In the genomic region with DNA sequence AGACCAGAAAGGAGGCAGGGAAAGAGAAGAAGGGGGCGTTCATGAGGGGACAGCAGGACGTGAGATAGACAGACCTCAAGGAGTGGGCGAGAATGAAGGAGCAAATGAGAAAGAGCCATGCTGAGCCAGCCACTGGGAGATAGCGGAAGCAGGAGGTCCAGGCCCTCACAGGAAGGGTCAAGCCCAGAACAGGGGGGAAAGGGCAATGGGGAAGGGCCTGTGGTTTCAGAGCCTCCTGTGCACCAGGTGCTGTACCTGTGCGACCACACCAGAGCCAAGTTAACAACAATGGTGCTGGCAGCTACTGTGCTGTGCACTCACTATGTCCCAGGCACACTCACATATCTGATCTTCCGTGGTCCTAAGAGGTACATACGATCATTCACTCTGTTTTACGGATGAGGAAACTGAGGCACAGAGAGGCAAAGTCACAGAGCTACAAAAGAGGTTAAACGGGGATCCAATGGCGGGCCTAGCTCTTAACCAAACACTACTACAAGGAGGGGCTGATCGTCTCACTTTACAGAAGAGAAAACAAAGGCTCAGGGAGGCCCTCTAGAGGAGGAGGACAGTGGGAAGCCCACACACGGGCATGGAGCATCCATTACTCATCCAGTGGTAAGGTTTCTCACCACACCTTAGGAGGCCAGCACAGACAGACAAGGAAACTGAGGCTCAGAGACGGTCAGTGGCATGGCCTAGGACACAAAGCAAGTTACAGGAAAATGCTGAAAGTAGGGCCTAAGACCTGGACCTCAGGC, we compare ENCODE assay signal across 11 cellular contexts.
A peak's percentile ranks its signal among the peaks of the same experiment; 100 is the strongest.
DNase-seq lines count a peak whose midpoint lies in the region; ATAC-seq, FAIRE-seq and TF ChIP-seq lines count a peak whose summit lies in the region.
"Had no signal": no experiment of that assay in that cellular context is flagged by ENCODE, and none has a peak within 500 bp of the region (broad histone marks: within the 10 kb centered on the region; RNA-seq: fewer than 3 reads in every experiment).

No MANE protein-coding gene starts in this region.

- H3K9ac ChIP-seq in HCT116 (ENCODE audit: low read length): no peak overlapping the region
- no peak overlapping the region for H3K9ac ChIP-seq in endodermal cell (ENCODE audit: extremely low read depth, low read length, poor library complexity, severe bottlenecking)

- H3K9me3 ChIP-seq in HCT116 (ENCODE audit: control insufficient read depth in 1 of 2, insufficient read depth in 1 of 2, low read depth in 1 of 2, low read length in 2 of 2) (no peaks in the 10 kb centered on the region), endodermal cell (ENCODE audit: control insufficient read depth, low read length) (no peaks in the 10 kb centered on the region)

- H4K20me1 ChIP-seq in HCT116 (ENCODE audit: insufficient read depth): no peaks in the 10 kb centered on the region

- intact Hi-C loops in HCT116 (cut with micrococcal nuclease): no loop called here

- peaks cover 53% of the 10 kb centered on the region for H3K36me3 Mint-ChIP-seq in endodermal cell (ENCODE audit: low read depth)
- peaks cover 100% of the 10 kb centered on the region for H3K36me3 Mint-ChIP-seq in stimulated activated effector memory CD8-positive, alpha-beta T cell treated with anti-CD3 and anti-CD28 coated beads, Interleukin-12 subunit alpha, Interleukin-12 subunit beta, amount 100 ng/mL, for 72 hours

- peak overlapping the region; percentile 31 for H3K4me2 ChIP-seq in HCT116 (ENCODE audit: low read length)

- H3K4me1 ChIP-seq in HCT116 (ENCODE audit: control insufficient read depth in 1 of 2, insufficient read depth in 2 of 2, low read length in 2 of 2): peaks cover 15% of the 10 kb centered on the region in 2 experiments
- no peaks in the 10 kb centered on the region for H3K4me1 ChIP-seq in endodermal cell (ENCODE audit: control insufficient read depth, insufficient read depth, low read length)

- H3K27ac ChIP-seq in HCT116 (ENCODE audit: low read depth, low read length) (0 out of 2 replicates have a peak overlapping the region, but pooled peaks have one; percentile 45), endodermal cell (ENCODE audit: low read depth, low read length) (no peak overlapping the region)

- no peak for FAIRE-seq in frontal cortex (lab: Jason Lieb, UNC)
- FAIRE-seq: endometrium had no signal

- H3K79me2 ChIP-seq in HCT116 (ENCODE audit: insufficient read depth, low read length): no peaks in the 10 kb centered on the region

- no TSS peak for BruUV-seq in HCT116 (replicated peaks; lab: Mats Ljungman, UMichigan)

- POLR2A ChIA-PET in HCT116 (lab: Charles Lee): no interaction called here

- no peak for TF ChIP-seq POLR2A in HCT116 (IDR thresholded peaks at IDR 0.05; ENCODE audit: borderline replicate concordance, extremely low read depth, insufficient read depth, insufficient read length)

- ATAC-seq in HCT116: peak; percentile 47; the same call in 1 of the 2 replicates
- ATAC-seq in stimulated activated effector memory CD8-positive, alpha-beta T cell treated with anti-CD3 and anti-CD28 coated beads, Interleukin-12 subunit alpha, Interleukin-12 subunit beta, amount 100 ng/mL, for 72 hours: peak; percentile 55

- H3K36me3 ChIP-seq in HCT116 (ENCODE audit: control insufficient read depth in 1 of 2, insufficient read depth in 2 of 2, low read length in 2 of 2): no peaks in the 10 kb centered on the region
- H3K36me3 ChIP-seq in endodermal cell (ENCODE audit: control insufficient read depth, insufficient read depth, low read length): peaks cover 62% of the 10 kb centered on the region

- H2AFZ ChIP-seq in HCT116 (ENCODE audit: low read depth, low read length, poor library complexity, severe bottlenecking): no peak overlapping the region

- CTCF ChIA-PET in HCT116 (lab: Charles Lee): interaction anchor here (1.0 kb wide), 1 partner anchor 41 kb away, joined by 6 read pairs; no protein-coding TSS in a partner anchor

- H3K9me3 Mint-ChIP-seq in endodermal cell: no peaks in the 10 kb centered on the region
- H3K9me3 Mint-ChIP-seq in stimulated activated effector memory CD8-positive, alpha-beta T cell treated with anti-CD3 and anti-CD28 coated beads, Interleukin-12 subunit alpha, Interleukin-12 subunit beta, amount 100 ng/mL, for 72 hours: no peaks in the 10 kb centered on the region

- H3K27me3 ChIP-seq in HCT116 (ENCODE audit: insufficient read depth, low read length) (no peaks in the 10 kb centered on the region), endodermal cell (ENCODE audit: control insufficient read depth, insufficient read depth, low read length, poor library complexity, severe bottlenecking) (no peaks in the 10 kb centered on the region)

- H3K27me3 Mint-ChIP-seq in endodermal cell (ENCODE audit: insufficient read depth): no peaks in the 10 kb centered on the region

- DNase-seq in HCT116 (ENCODE audit: low read depth, low spot score): no peak
- DNase-seq in SK-MEL-5 (ENCODE audit: low read depth, low spot score): peak; percentile 62
- DNase-seq in endodermal cell: peak; percentile 66
- DNase-seq in stimulated activated effector memory CD8-positive, alpha-beta T cell treated with anti-CD3 and anti-CD28 coated beads, Interleukin-12 subunit alpha, Interleukin-12 subunit beta, amount 100 ng/mL, for 72 hours (ENCODE audit: low spot score in 2 of 2): no peak
- no peak for DNase-seq in NCI-H748 treated with DMSO at 0.1 percent for 48 hours (lab: John Stamatoyannopoulos, UW)
- DNase-seq in KBM-7: no peak
- no peak for DNase-seq in frontal cortex (ENCODE audit: low spot score in 2 of 2)
- DNase-seq: NCI-H1417 treated with DMSO at 0.1 percent for 48 hours; stimulated activated naive CD8-positive, alpha-beta T cell treated with anti-CD3 and anti-CD28 coated beads, Interleukin-15, Interleukin-2, amounts not matched to agents 100 U/mL and 50 U/mL, for 24 hours had no signal

- H3K4me1 Mint-ChIP-seq in endodermal cell: peaks cover 3% of the 10 kb centered on the region
- peaks cover 60% of the 10 kb centered on the region for H3K4me1 Mint-ChIP-seq in stimulated activated effector memory CD8-positive, alpha-beta T cell treated with anti-CD3 and anti-CD28 coated beads, Interleukin-12 subunit alpha, Interleukin-12 subunit beta, amount 100 ng/mL, for 72 hours

- H3K4me3 Mint-ChIP-seq in endodermal cell: no peak overlapping the region
- no peak overlapping the region for H3K4me3 Mint-ChIP-seq in stimulated activated effector memory CD8-positive, alpha-beta T cell treated with anti-CD3 and anti-CD28 coated beads, Interleukin-12 subunit alpha, Interleukin-12 subunit beta, amount 100 ng/mL, for 72 hours

- no peaks in the 10 kb centered on the region for H3K9me2 ChIP-seq in HCT116 (ENCODE audit: insufficient read depth)

- RAD21 ChIA-PET in HCT116 (lab: Charles Lee; ENCODE audit: low non-redundant PET in 1 of 2, low total read pairs in 2 of 2, uncharacterized antibody in 2 of 2, unreplicated experiment in 2 of 2): interaction anchor here in 1 of 2 experiments (1.2 kb wide), 1 partner anchor 41 kb away, joined by 3 read pairs; no protein-coding TSS in a partner anchor

- peak; percentile 16 to 29 (median 24); a peak in 3 of 6 replicates for TF ChIP-seq CTCF in HCT116 (IDR thresholded peaks at IDR 0.05 in 2 of 3, conservative IDR thresholded peaks at IDR 0.05 in 1 of 3; ENCODE audit: borderline replicate concordance in 1 of 3, insufficient read depth in 1 of 3, low read depth in 2 of 3, low read length in 2 of 3)
- peak; percentile 64 for TF ChIP-seq CTCF in endodermal cell (conservative IDR thresholded peaks at IDR 0.05)

- TF ChIP-seq RAD21 in HCT116 (IDR thresholded peaks at IDR 0.05; ENCODE audit: low read depth): peak; percentile 18; the same call in 1 of the 2 replicates

- WGBS in endodermal cell (ENCODE audit: insufficient coverage in 1 of 2, insufficient read length in 1 of 2), 2 experiments: 93% methylated on average over 9 to 13 of the region's 13 CpGs

- in situ Hi-C loops in SK-MEL-5 (cut with HindIII; ENCODE audit: low pct_unique_long_range_greater_than_20kb, low sequenced_read_pairs): no loop called here
- in situ Hi-C loops in KBM-7 (cut with MboI; ENCODE audit: low pct_unique_long_range_greater_than_20kb, low sequenced_read_pairs): no loop called here

- no peak overlapping the region for H3K27ac Mint-ChIP-seq in endodermal cell
- H3K27ac Mint-ChIP-seq in stimulated activated effector memory CD8-positive, alpha-beta T cell treated with anti-CD3 and anti-CD28 coated beads, Interleukin-12 subunit alpha, Interleukin-12 subunit beta, amount 100 ng/mL, for 72 hours: peak overlapping the region; percentile 60

- no peak overlapping the region for H3K4me3 ChIP-seq in HCT116 (replicated peaks in 1 of 2; ENCODE audit: low read depth in 1 of 2, low read length in 2 of 2)
- no peak overlapping the region for H3K4me3 ChIP-seq in endodermal cell (ENCODE audit: low read length)
- H3K4me3 ChIP-seq: SK-N-MC had no signal

TF ChIP-seq in HCT116, 20 proteins besides CTCF, POLR2A, EP300 and RAD21 (continues in another document):
- TF ChIP-seq SP1 (IDR thresholded peaks at IDR 0.05; ENCODE audit: low read depth): no peak
- TF ChIP-seq YY1 (IDR thresholded peaks at IDR 0.05; ENCODE audit: extremely low read depth, insufficient replicate concordance, low read depth, low read length): no peak
- no peak for TF ChIP-seq POLR2AphosphoS5 (IDR thresholded peaks at IDR 0.05; ENCODE audit: low read depth, low read length)
- TF ChIP-seq FOSL1 (IDR thresholded peaks at IDR 0.05; ENCODE audit: low read depth): no peak
- TF ChIP-seq EZH2phosphoT487 (IDR thresholded peaks at IDR 0.05; ENCODE audit: borderline replicate concordance): no peak
- no peak for TF ChIP-seq ZNF274 (IDR thresholded peaks at IDR 0.05; ENCODE audit: low read depth, low read length)
- no peak for TF ChIP-seq EZH2 (IDR thresholded peaks at IDR 0.05)
- TF ChIP-seq EGR1 (IDR thresholded peaks at IDR 0.05; ENCODE audit: low read depth): no peak
- TF ChIP-seq, protein P1, sequence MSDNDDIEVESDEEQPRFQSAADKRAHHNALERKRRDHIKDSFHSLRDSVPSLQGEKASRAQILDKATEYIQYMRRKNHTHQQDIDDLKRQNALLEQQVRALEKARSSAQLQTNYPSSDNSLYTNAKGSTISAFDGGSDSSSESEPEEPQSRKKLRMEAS (IDR thresholded peaks at IDR 0.05): no peak
- TF ChIP-seq CEBPB (IDR thresholded peaks at IDR 0.05; ENCODE audit: low read depth): no peak

Comparison
In these comparisons a context has a peak if more than half of its experiments do, and no peak if none do; other contexts are left out.
1. DNase-seq: peak in SK-MEL-5 (single experiment) and endodermal cell (single experiment); none in HCT116 (single experiment), stimulated activated effector memory CD8-positive, alpha-beta T cell treated with anti-CD3 and anti-CD28 coated beads, Interleukin-12 subunit alpha, Interleukin-12 subunit beta, amount 100 ng/mL, for 72 hours (0 of 2), NCI-H748 treated with DMSO at 0.1 percent for 48 hours (single experiment), KBM-7 (single experiment) and frontal cortex (0 of 2).